In the genomic region with DNA sequence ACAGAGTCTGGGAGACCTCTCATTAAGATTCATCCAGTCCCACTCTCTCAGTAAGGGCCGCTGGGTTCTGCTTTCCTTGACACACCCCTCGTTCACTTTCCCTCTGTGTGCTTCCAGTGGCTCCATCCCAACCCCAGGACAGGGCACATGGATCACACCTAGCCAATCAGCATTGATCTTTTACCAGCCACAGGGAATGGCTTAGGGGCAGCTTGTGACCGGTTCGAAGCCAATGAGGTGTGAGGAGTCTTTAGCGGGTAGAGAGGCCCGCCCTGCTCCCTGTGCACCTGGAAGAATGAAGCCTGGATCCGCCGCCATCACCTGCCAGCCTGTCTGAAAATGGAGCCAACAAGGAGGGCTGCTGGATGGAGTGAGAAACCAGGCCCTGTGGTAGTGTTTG, we compare ENCODE assay signal across 23 cellular contexts. TPM values are rescaled to one million over a fixed set of nuclear protein-coding genes. Genes with fewer than 3 reads are reported as not detected.
"Had no signal": no experiment of that assay in that cellular context is flagged by ENCODE, and none has a peak within 500 bp of the region (broad histone marks: within the 10 kb centered on the region; RNA-seq: fewer than 3 reads in every experiment).

No MANE protein-coding gene starts in this region.

- FAIRE-seq: keratinocyte, TTC549 had no signal

- H3K36me3 Mint-ChIP-seq: activated naive CD8-positive, alpha-beta T cell treated with anti-CD3 and anti-CD28 coated beads, Interleukin-2, amount 10 ng/mL, durations not matched to agents 7 days and 5 days; natural killer cell had no signal

- H3K27me3 ChIP-seq: hepatocyte, sigmoid colon had no signal

- DNase-seq: activated B cell treated with CpG ODN at 0.5 μM for 24 hours; activated CD4-positive, alpha-beta memory T cell treated with anti-CD3 and anti-CD28 coated beads, Interleukin-2, amount 10 ng/mL, durations not matched to agents 7 days and 5 days; activated CD4-positive, alpha-beta T cell treated with anti-CD3 and anti-CD28 coated beads for 48 hours; activated naive CD4-positive, alpha-beta T cell treated with Interleukin-2 at 50 U/mL for 16 hours; activated naive CD8-positive, alpha-beta T cell treated with anti-CD3 and anti-CD28 coated beads, Interleukin-2, amount 10 ng/mL, durations not matched to agents 7 days and 5 days; activated T-cell treated with anti-CD3 and anti-CD28 coated beads, Interleukin-2, amount 50 U/mL, for 1 hour; amygdala; foreskin fibroblast; lower lobe of right lung; natural killer cell; sigmoid colon; stimulated activated CD4-positive, alpha-beta T cell treated with anti-CD3 and anti-CD28 coated beads, Interleukin-4, amount 100 ng/mL, for 24 hours; stomach had no signal

- ATAC-seq: activated T-helper 17 cell treated with anti-CD3 and anti-CD28 coated beads, Interleukin-2, amount 50 U/mL, for 72 hours; lower lobe of right lung; natural killer cell; stimulated activated effector memory CD8-positive, alpha-beta T cell treated with anti-CD3 and anti-CD28 coated beads, Interleukin-12 subunit alpha, Interleukin-12 subunit beta, amount 100 ng/mL, for 72 hours had no signal

- H3K9me3 Mint-ChIP-seq: activated B cell treated with CpG ODN at 0.5 μM for 24 hours; activated CD4-positive, alpha-beta memory T cell treated with anti-CD3 and anti-CD28 coated beads, Interleukin-2, amount 10 ng/mL, durations not matched to agents 7 days and 5 days; activated naive CD8-positive, alpha-beta T cell treated with anti-CD3 and anti-CD28 coated beads, Interleukin-2, amount 10 ng/mL, durations not matched to agents 7 days and 5 days; activated T-helper 17 cell treated with anti-CD3 and anti-CD28 coated beads, Interleukin-2, amount 50 U/mL, for 72 hours; natural killer cell; stimulated activated effector memory CD8-positive, alpha-beta T cell treated with anti-CD3 and anti-CD28 coated beads, Interleukin-12 subunit alpha, Interleukin-12 subunit beta, amount 100 ng/mL, for 72 hours; T-helper 2 cell treated with Interferon-gamma antibody and Interleukin-4, amounts not matched to agents 5 μg/mL and 100 μg/mL, for 36 hours had no signal

- H3K4me1 Mint-ChIP-seq: activated B cell treated with CpG ODN at 0.5 μM for 24 hours; activated CD4-positive, alpha-beta memory T cell treated with anti-CD3 and anti-CD28 coated beads, Interleukin-2, amount 10 ng/mL, durations not matched to agents 7 days and 5 days; activated naive CD8-positive, alpha-beta T cell treated with anti-CD3 and anti-CD28 coated beads, Interleukin-2, amount 10 ng/mL, durations not matched to agents 7 days and 5 days; activated T-helper 17 cell treated with anti-CD3 and anti-CD28 coated beads, Interleukin-2, amount 50 U/mL, for 72 hours; natural killer cell; stimulated activated effector memory CD8-positive, alpha-beta T cell treated with anti-CD3 and anti-CD28 coated beads, Interleukin-12 subunit alpha, Interleukin-12 subunit beta, amount 100 ng/mL, for 72 hours had no signal

- H3K27ac ChIP-seq: epithelial cell of prostate, hepatocyte, lower lobe of right lung, neutrophil, sigmoid colon had no signal

- H3K9me3 ChIP-seq: lower lobe of right lung, neutrophil, sigmoid colon, stomach had no signal

- H3K79me2 ChIP-seq: hepatocyte had no signal

- H3K27ac Mint-ChIP-seq: activated B cell treated with CpG ODN at 0.5 μM for 24 hours; activated CD4-positive, alpha-beta memory T cell treated with anti-CD3 and anti-CD28 coated beads, Interleukin-2, amount 10 ng/mL, durations not matched to agents 7 days and 5 days; activated naive CD8-positive, alpha-beta T cell treated with anti-CD3 and anti-CD28 coated beads, Interleukin-2, amount 10 ng/mL, durations not matched to agents 7 days and 5 days; activated T-helper 17 cell treated with anti-CD3 and anti-CD28 coated beads, Interleukin-2, amount 50 U/mL, for 72 hours; natural killer cell; stimulated activated effector memory CD8-positive, alpha-beta T cell treated with anti-CD3 and anti-CD28 coated beads, Interleukin-12 subunit alpha, Interleukin-12 subunit beta, amount 100 ng/mL, for 72 hours; T-helper 2 cell treated with Interferon-gamma antibody and Interleukin-4, amounts not matched to agents 5 μg/mL and 100 μg/mL, for 36 hours had no signal

- H3K4me3 Mint-ChIP-seq: activated B cell treated with CpG ODN at 0.5 μM for 24 hours; activated CD4-positive, alpha-beta memory T cell treated with anti-CD3 and anti-CD28 coated beads, Interleukin-2, amount 10 ng/mL, durations not matched to agents 7 days and 5 days; activated naive CD8-positive, alpha-beta T cell treated with anti-CD3 and anti-CD28 coated beads, Interleukin-2, amount 10 ng/mL, durations not matched to agents 7 days and 5 days; activated T-helper 17 cell treated with anti-CD3 and anti-CD28 coated beads, Interleukin-2, amount 50 U/mL, for 72 hours; natural killer cell; stimulated activated effector memory CD8-positive, alpha-beta T cell treated with anti-CD3 and anti-CD28 coated beads, Interleukin-12 subunit alpha, Interleukin-12 subunit beta, amount 100 ng/mL, for 72 hours; T-helper 2 cell treated with Interferon-gamma antibody and Interleukin-4, amounts not matched to agents 5 μg/mL and 100 μg/mL, for 36 hours had no signal

- H3K4me3 ChIP-seq: hepatocyte, lower lobe of right lung, sigmoid colon had no signal

- H2AFZ ChIP-seq: hepatocyte had no signal

- H3K36me3 ChIP-seq: lower lobe of right lung, neutrophil, sigmoid colon, stomach had no signal

- H3K4me1 ChIP-seq: lower lobe of right lung, sigmoid colon had no signal

- H3K4me2 ChIP-seq: hepatocyte had no signal

RNA-seq across cellular contexts. Expression of a gene that starts 35.2 kb away (rescaled TPM):
- total RNA-seq: activated B cell treated with CpG ODN at 0.5 μM for 24 hours; activated naive CD8-positive, alpha-beta T cell treated with anti-CD3 and anti-CD28 coated beads, Interleukin-2, amount 10 ng/mL, durations not matched to agents 7 days and 5 days; activated T-helper 17 cell treated with anti-CD3 and anti-CD28 coated beads, Interleukin-2, amount 50 U/mL, for 72 hours; cardiac septum; dermis microvascular lymphatic vessel endothelial cell; natural killer cell; sigmoid colon had no signal
